ENCODE assay signal across 19 cellular contexts in genomic region chr14:86640288-86640687, GRCh38.
"Had no signal": no experiment of that assay in that cellular context is flagged by ENCODE, and none has a peak within 500 bp of the region (broad histone marks: within the 10 kb centered on the region; RNA-seq: fewer than 3 reads in every experiment).

No MANE protein-coding gene starts in this region.

- H3K27me3 ChIP-seq: neutrophil, right lobe of liver, suprapubic skin, tibial artery, upper lobe of right lung, vagina had no signal

- H3K27ac ChIP-seq: neutrophil, psoas muscle, right lobe of liver, suprapubic skin, tibial artery, upper lobe of right lung, vagina had no signal

- ATAC-seq: naive thymus-derived CD4-positive, alpha-beta T cell; psoas muscle; right lobe of liver; stimulated activated effector memory CD8-positive, alpha-beta T cell treated with anti-CD3 and anti-CD28 coated beads, Interleukin-12 subunit alpha, Interleukin-12 subunit beta, amount 100 ng/mL, for 72 hours; stimulated activated naive CD8-positive, alpha-beta T cell treated with anti-CD3 and anti-CD28 coated beads, Interleukin-15, Interleukin-2, amounts not matched to agents 100 U/mL and 50 U/mL, for 24 hours; upper lobe of right lung had no signal

- DNase-seq: dermis blood vessel endothelial cell; foreskin melanocyte; head of caudate nucleus; hippocampal formation; kidney glomerular epithelial cell; naive thymus-derived CD4-positive, alpha-beta T cell; nephron progenitor cell; psoas muscle; retina; right lobe of liver; stimulated activated CD4-positive, alpha-beta T cell treated with anti-CD3 and anti-CD28 coated beads, Interleukin-4, amount 100 ng/mL, for 1 hour; stimulated activated CD8-positive, alpha-beta memory T cell treated with anti-CD3 and anti-CD28 coated beads, Interleukin-4, amount 100 ng/mL, for 48 hours; stimulated activated naive CD8-positive, alpha-beta T cell treated with anti-CD3 and anti-CD28 coated beads, Interleukin-15, Interleukin-2, amounts not matched to agents 100 U/mL and 50 U/mL, for 24 hours; tibial artery; upper lobe of right lung had no signal

- H3K4me3 ChIP-seq: psoas muscle, right lobe of liver, suprapubic skin, tibial artery, upper lobe of right lung, vagina had no signal

- H3K36me3 ChIP-seq: neutrophil, right lobe of liver, suprapubic skin, tibial artery, upper lobe of right lung, vagina had no signal

- H3K9me3 ChIP-seq: neutrophil, psoas muscle, right lobe of liver, suprapubic skin, upper lobe of right lung, vagina had no signal

- H3K4me1 ChIP-seq: psoas muscle, right lobe of liver, suprapubic skin, tibial artery, upper lobe of right lung, vagina had no signal
